ENCODE assay signal across 3 cellular contexts in genomic region chr10:85950921-85951320, GRCh38.
"Had no signal": no experiment of that assay in that cellular context is flagged by ENCODE, and none has a peak within 500 bp of the region (broad histone marks: within the 10 kb centered on the region; RNA-seq: fewer than 3 reads in every experiment).

No MANE protein-coding gene starts in this region.

- ATAC-seq: GM12878 had no signal

- DNase-seq: GDM1, GF-D8 had no signal

- H3K4me3 ChIP-seq: GM12878 had no signal
